8 cellular contexts compared by ENCODE assay signal in genomic region chr10:6473901-6474370, GRCh38.
DNase-seq lines count a peak whose midpoint lies in the region; ATAC-seq, FAIRE-seq and TF ChIP-seq lines count a peak whose summit lies in the region.

No MANE protein-coding gene starts in this region.

- DNase-seq in CD8-positive, alpha-beta memory T cell, result peak in 4 of 5 donors; percentile 26 to 65 (median 63)
- DNase-seq in MM.1S (peak; percentile 89), GM12878 (ENCODE audit: low read depth, low spot score) (peak; percentile 11), small intestine (peak; percentile 54), NCI-H2029 (lab: John Stamatoyannopoulos, UW) (no peak), COR-L47 (lab: John Stamatoyannopoulos, UW) (no peak), BE2C (no peak)

- POLR2A ChIA-PET in CD8-positive, alpha-beta memory T cell (lab: Charles Lee), result interaction anchor here (0.5 to 1.7 kb wide), 12 partner anchors 10 to 301 kb away, joined by 3 to 10 read pairs (median 4); partner anchors contain the start of gene PRKCQ
- POLR2A ChIA-PET in GM12878 (lab: Charles Lee), result interaction anchor here (0.5 to 0.9 kb wide), 2 partner anchors 19 to 104 kb away, joined by 3 read pairs; no protein-coding TSS in a partner anchor

- H3K9me2 ChIP-seq in MM.1S (replicated peaks; ENCODE audit: insufficient read depth, low read length), result no peaks in the 10 kb centered on the region

- SMC1A ChIA-PET in GM12878 (lab: Charles Lee; ENCODE audit: uncharacterized antibody, unreplicated experiment), result interaction anchor here (0.6 to 3.8 kb wide), 21 partner anchors 9 to 420 kb away, joined by 3 to 25 read pairs (median 4); no protein-coding TSS in a partner anchor

- peaks cover 42 to 75% (median 61%) of the 10 kb centered on the region in 3 donors for H3K4me1 Mint-ChIP-seq in CD8-positive, alpha-beta memory T cell

- CTCF ChIA-PET in CD8-positive, alpha-beta memory T cell (lab: Charles Lee), result interaction anchor here (0.7 to 1.8 kb wide), 21 partner anchors 9 to 272 kb away, joined by 3 to 11 read pairs (median 4); partner anchors contain the start of gene PRKCQ
- CTCF ChIA-PET in GM12878 (lab: Yijun Ruan, JAX), result interaction anchor here (0.7 to 3.5 kb wide), 10 partner anchors 10 to 108 kb away, joined by 3 to 17 read pairs (median 4); partner anchors contain the start of gene PRKCQ

- no peaks in the 10 kb centered on the region for H3K9me3 Mint-ChIP-seq in CD8-positive, alpha-beta memory T cell

- H3K27ac ChIP-seq in CD8-positive, alpha-beta memory T cell (ENCODE audit: low read depth, low read length), result peak overlapping the region; percentile 76
- H3K27ac ChIP-seq in MM.1S (ENCODE audit: low read length) (peak overlapping the region; percentile 75), GM12878 (ENCODE audit: control insufficient read depth, insufficient read depth) (peak overlapping the region; percentile 57), small intestine (ENCODE audit: low read depth in 1 of 2, low read length in 1 of 2) (peak overlapping the region; percentile 68 to 76)

- peaks cover 0 to 1% of the 10 kb centered on the region in 2 donors for H3K27me3 Mint-ChIP-seq in CD8-positive, alpha-beta memory T cell

- TF ChIP-seq CTCF in MM.1S (IDR thresholded peaks at IDR 0.05; ENCODE audit: low read length), result no peak
- no peak for TF ChIP-seq CTCF in GM12878 (IDR thresholded peaks at IDR 0.05 in 2 of 3, conservative IDR thresholded peaks at IDR 0.05 in 1 of 3; ENCODE audit: control insufficient read depth in 2 of 3, extremely low read depth in 1 of 3, insufficient read depth in 1 of 3, low read depth in 3 of 3, low read length in 3 of 3)
- no peak for TF ChIP-seq CTCF in BE2C (IDR thresholded peaks at IDR 0.05; ENCODE audit: low read depth, low read length)

- H3K36me3 ChIP-seq in CD8-positive, alpha-beta memory T cell (ENCODE audit: insufficient read depth, low read length), result peaks cover 27% of the 10 kb centered on the region
- H3K36me3 ChIP-seq in MM.1S (replicated peaks; ENCODE audit: insufficient read depth, low read length) (no peaks in the 10 kb centered on the region), GM12878 (ENCODE audit: control insufficient read depth in 2 of 2, insufficient read depth in 2 of 2, low read length in 1 of 2) (no peaks in the 10 kb centered on the region), small intestine (ENCODE audit: control insufficient read depth in 2 of 2, insufficient read depth in 2 of 2, low read length in 2 of 2) (no peaks in the 10 kb centered on the region), BE2C (no peaks in the 10 kb centered on the region)

- H3K4me3 Mint-ChIP-seq in CD8-positive, alpha-beta memory T cell, result peak overlapping the region; percentile 69 to 91 (median 89)

- no peak for TF ChIP-seq EP300 in GM12878 (IDR thresholded peaks at IDR 0.05; ENCODE audit: borderline replicate concordance in 1 of 2, control insufficient read depth in 1 of 2, low read depth in 2 of 2, low read length in 2 of 2)

- H3K4me1 ChIP-seq in CD8-positive, alpha-beta memory T cell (ENCODE audit: insufficient read depth, low read length), result peaks cover 32% of the 10 kb centered on the region
- H3K4me1 ChIP-seq in MM.1S (ENCODE audit: low read length) (peaks cover 19% of the 10 kb centered on the region), GM12878 (ENCODE audit: control insufficient read depth, insufficient read depth, low read length) (peaks cover 15% of the 10 kb centered on the region), small intestine (ENCODE audit: control insufficient read depth in 2 of 2, insufficient read depth in 1 of 2, low read depth in 1 of 2, low read length in 1 of 2) (peaks cover 0 to 2% of the 10 kb centered on the region in 2 donors), BE2C (no peaks in the 10 kb centered on the region)

- peak overlapping the region; percentile 85 for H3K4me2 ChIP-seq in MM.1S (ENCODE audit: low read depth, low read length)
- H3K4me2 ChIP-seq in GM12878 (ENCODE audit: control insufficient read depth, insufficient read depth), result peak overlapping the region; percentile 63

- peak; percentile 57 for ATAC-seq in GM21381 (IDR thresholded peaks at IDR 0.05; ENCODE audit: unreplicated experiment)
- ATAC-seq in GM12878, result peak; percentile 78

- peak overlapping the region; percentile 24; the same call in 1 of the 2 replicates for H3K9ac ChIP-seq in MM.1S (ENCODE audit: low read length)
- H3K9ac ChIP-seq in GM12878 (ENCODE audit: control insufficient read depth, insufficient read depth, low read length), result no peak overlapping the region

- no peaks in the 10 kb centered on the region for H3K79me2 ChIP-seq in MM.1S (ENCODE audit: low read length)
- H3K79me2 ChIP-seq in GM12878 (ENCODE audit: control insufficient read depth, insufficient read depth, low read length), result no peaks in the 10 kb centered on the region

- no peak for TF ChIP-seq RAD21 in GM12878 (IDR thresholded peaks at IDR 0.05; ENCODE audit: insufficient read depth, low read depth, low read length)

- H3K27ac Mint-ChIP-seq in CD8-positive, alpha-beta memory T cell, result peak overlapping the region; percentile 96 to 99 (median 98)

- H3K36me3 Mint-ChIP-seq in CD8-positive, alpha-beta memory T cell, result peaks cover 34 to 84% (median 35%) of the 10 kb centered on the region in 3 donors

- H3K9me3 ChIP-seq in CD8-positive, alpha-beta memory T cell (ENCODE audit: low read length), result no peaks in the 10 kb centered on the region
- H3K9me3 ChIP-seq in MM.1S (replicated peaks; ENCODE audit: insufficient read depth, low read length) (no peaks in the 10 kb centered on the region), GM12878 (replicated peaks; ENCODE audit: control insufficient read depth, insufficient read depth, low read length) (peaks cover 2% of the 10 kb centered on the region), small intestine (ENCODE audit: control insufficient read depth, low read depth) (no peaks in the 10 kb centered on the region), BE2C (no peaks in the 10 kb centered on the region)

- WGBS in GM12878 (ENCODE audit: insufficient coverage, insufficient replicate concordance, low lambda C conversion rate, missing lambda C conversion rate), result 37% methylated on average over 6 of the region's 6 CpGs
- WGBS in small intestine, 3 donors, result 59 to 76% (median 65%) methylated on average over 6 of the region's 6 CpGs

- peak overlapping the region; percentile 84 for H2AFZ ChIP-seq in MM.1S (ENCODE audit: low read length)
- H2AFZ ChIP-seq in GM12878 (ENCODE audit: control insufficient read depth, low read depth, low read length), result peak overlapping the region; percentile 90

- intact Hi-C loops in GM12878 (cut with micrococcal nuclease; ENCODE audit: unreplicated experiment), result no loop called here

- H3K4me3 ChIP-seq in CD8-positive, alpha-beta memory T cell (ENCODE audit: low read length), result peak overlapping the region; percentile 67
- H3K4me3 ChIP-seq in MM.1S (ENCODE audit: low read length), result peak overlapping the region; percentile 48
- H3K4me3 ChIP-seq in GM12878, result 0 out of 2 replicates have a peak overlapping the region, but pooled peaks have one; percentile 28
- no peak overlapping the region for H3K4me3 ChIP-seq in small intestine (ENCODE audit: low read depth in 1 of 2, low read length in 2 of 2)
- no peak overlapping the region for H3K4me3 ChIP-seq in BE2C (ENCODE audit: low read depth, low read length)

- peak; percentile 35 for FAIRE-seq in GM12878 (lab: Jason Lieb, UNC)
- no peak for FAIRE-seq in small intestine (lab: Jason Lieb, UNC)

- H4K20me1 ChIP-seq in MM.1S (ENCODE audit: insufficient read depth, low read length) (no peaks in the 10 kb centered on the region), GM12878 (ENCODE audit: control insufficient read depth, insufficient read depth) (no peaks in the 10 kb centered on the region)

- no TSS peak for BruUV-seq in GM12878 (replicated peaks; lab: Mats Ljungman, UMichigan)

- H3F3A ChIP-seq in MM.1S (ENCODE audit: insufficient read depth, low read length), result peaks cover 17% of the 10 kb centered on the region

- RAD21 ChIA-PET in GM12878 (lab: Charles Lee; ENCODE audit: unreplicated experiment), result interaction anchor here (1.0 to 5.0 kb wide), 8 partner anchors 19 to 117 kb away, joined by 3 to 40 read pairs (median 6); no protein-coding TSS in a partner anchor

- no peak for TF ChIP-seq POLR2A in GM12878 (IDR thresholded peaks at IDR 0.05; ENCODE audit: low read depth, low read length)

- H3K27me3 ChIP-seq in CD8-positive, alpha-beta memory T cell (ENCODE audit: insufficient read depth, low read length, poor library complexity, severe bottlenecking), result no peaks in the 10 kb centered on the region
- H3K27me3 ChIP-seq in MM.1S (replicated peaks; ENCODE audit: insufficient read depth, low read length), result no peaks in the 10 kb centered on the region
- no peaks in the 10 kb centered on the region for H3K27me3 ChIP-seq in GM12878 (replicated peaks in 1 of 2; ENCODE audit: control insufficient read depth in 2 of 2, insufficient read depth in 2 of 2, low read length in 1 of 2)
- H3K27me3 ChIP-seq in small intestine (ENCODE audit: control insufficient read depth in 2 of 2, insufficient read depth in 2 of 2, low read length in 2 of 2), result no peaks in the 10 kb centered on the region
- no peaks in the 10 kb centered on the region; the same call in 1 of the 2 replicates for H3K27me3 ChIP-seq in BE2C

- in situ Hi-C loops in GM12878 (cut with MboI), result no loop called here

TF ChIP-seq in GM12878, 131 proteins besides CTCF, POLR2A, EP300 and RAD21 (continues in another document):
- TF ChIP-seq SP1 (IDR thresholded peaks at IDR 0.05; ENCODE audit: low read depth, low read length), result no peak
- TF ChIP-seq FOXM1 (IDR thresholded peaks at IDR 0.05; ENCODE audit: low read depth, low read length), result no peak
- no peak for TF ChIP-seq ASH2L (IDR thresholded peaks at IDR 0.05; ENCODE audit: borderline replicate concordance, low read depth)
- TF ChIP-seq, protein P1, sequence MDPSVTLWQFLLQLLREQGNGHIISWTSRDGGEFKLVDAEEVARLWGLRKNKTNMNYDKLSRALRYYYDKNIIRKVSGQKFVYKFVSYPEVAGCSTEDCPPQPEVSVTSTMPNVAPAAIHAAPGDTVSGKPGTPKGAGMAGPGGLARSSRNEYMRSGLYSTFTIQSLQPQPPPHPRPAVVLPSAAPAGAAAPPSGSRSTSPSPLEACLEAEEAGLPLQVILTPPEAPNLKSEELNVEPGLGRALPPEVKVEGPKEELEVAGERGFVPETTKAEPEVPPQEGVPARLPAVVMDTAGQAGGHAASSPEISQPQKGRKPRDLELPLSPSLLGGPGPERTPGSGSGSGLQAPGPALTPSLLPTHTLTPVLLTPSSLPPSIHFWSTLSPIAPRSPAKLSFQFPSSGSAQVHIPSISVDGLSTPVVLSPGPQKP (IDR thresholded peaks at IDR 0.05; ENCODE audit: low read depth, low read length), result peak; percentile 49; the same call in 1 of the 2 replicates
- TF ChIP-seq FOXK2 (IDR thresholded peaks at IDR 0.05), result no peak

Comparison
In these comparisons a context has a peak if more than half of its experiments do, and no peak if none do; other contexts are left out.
1. DNase-seq: peak in CD8-positive, alpha-beta memory T cell (4 of 5), MM.1S (single experiment), GM12878 (single experiment) and small intestine (single experiment); none in NCI-H2029 (single experiment), COR-L47 (single experiment) and BE2C (single experiment).
2. H3K4me3 ChIP-seq: peak in CD8-positive, alpha-beta memory T cell (single experiment), MM.1S (single experiment) and GM12878 (single experiment); none in small intestine (0 of 2) and BE2C (single experiment).
3. Peak in every context shown above with its lines, with median percentiles within 50 percentile points of each other: H3K27ac ChIP-seq.